ENCODE assay signal across 34 cellular contexts in genomic region chr2:106257135-106257534, GRCh38.
"Had no signal": no experiment of that assay in that cellular context is flagged by ENCODE, and none has a peak within 500 bp of the region (broad histone marks: within the 10 kb centered on the region; RNA-seq: fewer than 3 reads in every experiment).

No MANE protein-coding gene starts in this region.

- ATAC-seq: activated naive CD4-positive, alpha-beta T cell treated with anti-CD3 and anti-CD28 coated beads, Interleukin-2, amount 50 U/mL, for 72 hours; activated naive CD8-positive, alpha-beta T cell treated with anti-CD3 and anti-CD28 coated beads, Interleukin-2, amount 50 U/mL, for 24 hours; activated T-cell treated with anti-CD3 and anti-CD28 coated beads, Interleukin-2, amount 50 U/mL, for 4 hours; activated T-cell treated with anti-CD3 and anti-CD28 coated beads, Interleukin-2, amount 50 U/mL, for 72 hours; activated T-helper 17 cell treated with anti-CD3 and anti-CD28 coated beads, Interleukin-2, amount 50 U/mL, for 72 hours had no signal

- H3K9me3 Mint-ChIP-seq: activated naive CD4-positive, alpha-beta T cell treated with anti-CD3 and anti-CD28 coated beads for 36 hours; activated naive CD4-positive, alpha-beta T cell treated with anti-CD3 and anti-CD28 coated beads, Interleukin-2, amount 10 ng/mL, durations not matched to agents 7 days and 5 days; activated naive CD4-positive, alpha-beta T cell treated with anti-CD3 and anti-CD28 coated beads, Interleukin-2, amount 50 U/mL, for 24 hours; activated naive CD4-positive, alpha-beta T cell treated with anti-CD3 and anti-CD28 coated beads, Interleukin-2, amount 50 U/mL, for 72 hours; activated naive CD8-positive, alpha-beta T cell treated with anti-CD3 and anti-CD28 coated beads for 36 hours; activated naive CD8-positive, alpha-beta T cell treated with anti-CD3 and anti-CD28 coated beads, Interleukin-2, amount 10 ng/mL, durations not matched to agents 7 days and 5 days; activated naive CD8-positive, alpha-beta T cell treated with anti-CD3 and anti-CD28 coated beads, Interleukin-2, amount 50 U/mL, for 24 hours; activated T-cell treated with anti-CD3 and anti-CD28 coated beads, Interleukin-2, amount 50 U/mL, for 24 hours; activated T-cell treated with anti-CD3 and anti-CD28 coated beads, Interleukin-2, amount 50 U/mL, for 4 hours; activated T-cell treated with anti-CD3 and anti-CD28 coated beads, Interleukin-2, amount 50 U/mL, for 72 hours; activated T-helper 1 cell treated with anti-CD3 and anti-CD28 coated beads, Interleukin-12 subunit alpha, Interleukin-12 subunit beta, Interleukin-2, Interleukin-4 antibody, amounts not matched to agents 30 ng/mL and 10 ng/mL and 1 ng/mL, durations not matched to agents 14 hours and 24 hours and 36 hours; activated T-helper 17 cell treated with anti-CD3 and anti-CD28 coated beads, Interleukin-2, amount 50 U/mL, for 72 hours; activated T-helper 2 cell treated with anti-CD3 and anti-CD28 coated beads, Interferon-gamma antibody, Interleukin-2, Interleukin-4, amounts not matched to agents 10 μg/mL and 5 μg/mL and 100 μg/mL, durations not matched to agents 14 hours and 24 hours and 36 hours; central memory CD8-positive, alpha-beta T cell had no signal

- H3K4me1 Mint-ChIP-seq: activated naive CD4-positive, alpha-beta T cell treated with anti-CD3 and anti-CD28 coated beads, Interleukin-2, amount 50 U/mL, for 24 hours; activated naive CD8-positive, alpha-beta T cell treated with anti-CD3 and anti-CD28 coated beads for 36 hours; activated naive CD8-positive, alpha-beta T cell treated with anti-CD3 and anti-CD28 coated beads, Interleukin-2, amount 10 ng/mL, durations not matched to agents 7 days and 5 days; activated naive CD8-positive, alpha-beta T cell treated with anti-CD3 and anti-CD28 coated beads, Interleukin-2, amount 50 U/mL, for 24 hours; activated T-helper 17 cell treated with anti-CD3 and anti-CD28 coated beads, Interleukin-2, amount 50 U/mL, for 72 hours; brain; central memory CD8-positive, alpha-beta T cell had no signal

- H3K36me3 Mint-ChIP-seq: activated naive CD4-positive, alpha-beta T cell treated with anti-CD3 and anti-CD28 coated beads, Interleukin-2, amount 10 ng/mL, durations not matched to agents 7 days and 5 days; activated naive CD4-positive, alpha-beta T cell treated with anti-CD3 and anti-CD28 coated beads, Interleukin-2, amount 50 U/mL, for 24 hours; activated naive CD4-positive, alpha-beta T cell treated with anti-CD3 and anti-CD28 coated beads, Interleukin-2, amount 50 U/mL, for 72 hours; activated naive CD8-positive, alpha-beta T cell; activated naive CD8-positive, alpha-beta T cell treated with anti-CD3 and anti-CD28 coated beads for 36 hours; activated naive CD8-positive, alpha-beta T cell treated with anti-CD3 and anti-CD28 coated beads, Interleukin-2, amount 10 ng/mL, durations not matched to agents 7 days and 5 days; brain had no signal

- H3K27ac Mint-ChIP-seq: activated naive CD4-positive, alpha-beta T cell treated with anti-CD3 and anti-CD28 coated beads for 36 hours; activated naive CD4-positive, alpha-beta T cell treated with anti-CD3 and anti-CD28 coated beads, Interleukin-2, amount 10 ng/mL, durations not matched to agents 7 days and 5 days; activated naive CD4-positive, alpha-beta T cell treated with anti-CD3 and anti-CD28 coated beads, Interleukin-2, amount 50 U/mL, for 24 hours; activated naive CD4-positive, alpha-beta T cell treated with anti-CD3 and anti-CD28 coated beads, Interleukin-2, amount 50 U/mL, for 72 hours; activated naive CD8-positive, alpha-beta T cell; activated naive CD8-positive, alpha-beta T cell treated with anti-CD3 and anti-CD28 coated beads for 36 hours; activated naive CD8-positive, alpha-beta T cell treated with anti-CD3 and anti-CD28 coated beads, Interleukin-2, amount 10 ng/mL, durations not matched to agents 7 days and 5 days; activated naive CD8-positive, alpha-beta T cell treated with anti-CD3 and anti-CD28 coated beads, Interleukin-2, amount 50 U/mL, for 24 hours; activated T-cell treated with anti-CD3 and anti-CD28 coated beads, Interleukin-2, amount 50 U/mL, for 24 hours; activated T-cell treated with anti-CD3 and anti-CD28 coated beads, Interleukin-2, amount 50 U/mL, for 72 hours; activated T-helper 1 cell treated with anti-CD3 and anti-CD28 coated beads, Interleukin-12 subunit alpha, Interleukin-12 subunit beta, Interleukin-2, Interleukin-4 antibody, amounts not matched to agents 30 ng/mL and 10 ng/mL and 1 ng/mL, durations not matched to agents 14 hours and 24 hours and 36 hours; activated T-helper 17 cell treated with anti-CD3 and anti-CD28 coated beads, Interleukin-2, amount 50 U/mL, for 72 hours; activated T-helper 2 cell treated with anti-CD3 and anti-CD28 coated beads, Interferon-gamma antibody, Interleukin-2, Interleukin-4, amounts not matched to agents 10 μg/mL and 5 μg/mL and 100 μg/mL, durations not matched to agents 14 hours and 24 hours and 36 hours; brain had no signal

- H3K4me3 Mint-ChIP-seq: activated naive CD4-positive, alpha-beta T cell treated with anti-CD3 and anti-CD28 coated beads for 36 hours; activated naive CD4-positive, alpha-beta T cell treated with anti-CD3 and anti-CD28 coated beads, Interleukin-2, amount 10 ng/mL, durations not matched to agents 7 days and 5 days; activated naive CD4-positive, alpha-beta T cell treated with anti-CD3 and anti-CD28 coated beads, Interleukin-2, amount 50 U/mL, for 24 hours; activated naive CD8-positive, alpha-beta T cell; activated naive CD8-positive, alpha-beta T cell treated with anti-CD3 and anti-CD28 coated beads for 36 hours; activated naive CD8-positive, alpha-beta T cell treated with anti-CD3 and anti-CD28 coated beads, Interleukin-2, amount 10 ng/mL, durations not matched to agents 7 days and 5 days; activated naive CD8-positive, alpha-beta T cell treated with anti-CD3 and anti-CD28 coated beads, Interleukin-2, amount 50 U/mL, for 24 hours; activated T-cell treated with anti-CD3 and anti-CD28 coated beads, Interleukin-2, amount 50 U/mL, for 24 hours; activated T-cell treated with anti-CD3 and anti-CD28 coated beads, Interleukin-2, amount 50 U/mL, for 4 hours; activated T-cell treated with anti-CD3 and anti-CD28 coated beads, Interleukin-2, amount 50 U/mL, for 72 hours; activated T-helper 1 cell treated with anti-CD3 and anti-CD28 coated beads, Interleukin-12 subunit alpha, Interleukin-12 subunit beta, Interleukin-2, Interleukin-4 antibody, amounts not matched to agents 30 ng/mL and 10 ng/mL and 1 ng/mL, durations not matched to agents 14 hours and 24 hours and 36 hours; activated T-helper 17 cell treated with anti-CD3 and anti-CD28 coated beads, Interleukin-2, amount 50 U/mL, for 72 hours; brain; central memory CD8-positive, alpha-beta T cell had no signal

- DNase-seq: activated effector memory CD4-positive, alpha-beta T cell treated with anti-CD3 and anti-CD28 coated beads, Interleukin-2, amount 50 U/mL, for 16 hours; activated effector memory CD4-positive, alpha-beta T cell treated with Interleukin-2 at 50 U/mL for 16 hours; activated gamma-delta T cell; activated gamma-delta T cell treated with Interleukin-2 at 50 U/mL for 16 hours; activated naive CD4-positive, alpha-beta T cell; activated naive CD4-positive, alpha-beta T cell treated with anti-CD3 and anti-CD28 coated beads for 36 hours; activated naive CD4-positive, alpha-beta T cell treated with anti-CD3 and anti-CD28 coated beads, Interleukin-2, amount 10 ng/mL, durations not matched to agents 7 days and 5 days; activated naive CD4-positive, alpha-beta T cell treated with anti-CD3 and anti-CD28 coated beads, Interleukin-2, amount 50 U/mL, for 16 hours; activated naive CD4-positive, alpha-beta T cell treated with Interleukin-2 at 50 U/mL for 16 hours; activated naive CD8-positive, alpha-beta T cell treated with anti-CD3 and anti-CD28 coated beads for 36 hours; activated naive CD8-positive, alpha-beta T cell treated with anti-CD3 and anti-CD28 coated beads, Interleukin-2, amount 10 ng/mL, durations not matched to agents 7 days and 5 days; activated naive CD8-positive, alpha-beta T cell treated with anti-CD3 and anti-CD28 coated beads, Interleukin-2, amount 50 U/mL, for 24 hours; activated T-cell treated with anti-CD3 and anti-CD28 coated beads, Interleukin-2, amount 50 U/mL, for 1 hour; activated T-cell treated with anti-CD3 and anti-CD28 coated beads, Interleukin-2, amount 50 U/mL, for 24 hours; activated T-cell treated with anti-CD3 and anti-CD28 coated beads, Interleukin-2, amount 50 U/mL, for 4 hours; activated T-cell treated with anti-CD3 and anti-CD28 coated beads, Interleukin-2, amount 50 U/mL, for 48 hours; activated T-cell treated with anti-CD3 and anti-CD28 coated beads, Interleukin-2, amount 50 U/mL, for 72 hours; adrenal gland; amniotic stem cell; amygdala; anterior cingulate cortex; aorta; brain microvascular endothelial cell; caudate nucleus; central memory CD4-positive, alpha-beta T cell; cerebellar nuclear complex had no signal

- H3K27me3 Mint-ChIP-seq: activated naive CD4-positive, alpha-beta T cell treated with anti-CD3 and anti-CD28 coated beads, Interleukin-2, amount 50 U/mL, for 24 hours; activated naive CD8-positive, alpha-beta T cell; activated naive CD8-positive, alpha-beta T cell treated with anti-CD3 and anti-CD28 coated beads for 36 hours; activated naive CD8-positive, alpha-beta T cell treated with anti-CD3 and anti-CD28 coated beads, Interleukin-2, amount 50 U/mL, for 24 hours; activated T-helper 17 cell treated with anti-CD3 and anti-CD28 coated beads, Interleukin-2, amount 50 U/mL, for 72 hours; brain had no signal
